18 cellular contexts compared by ENCODE assay signal in genomic region chrX:16125520-16126149, GRCh38. TPM values are rescaled to one million over a fixed set of nuclear protein-coding genes. Genes with fewer than 3 reads are reported as not detected.
DNase-seq lines count a peak whose midpoint lies in the region; ATAC-seq, FAIRE-seq and TF ChIP-seq lines count a peak whose summit lies in the region.
"Had no signal": no experiment of that assay in that cellular context is flagged by ENCODE, and none has a peak within 500 bp of the region (broad histone marks: within the 10 kb centered on the region; RNA-seq: fewer than 3 reads in every experiment).

No MANE protein-coding gene starts in this region.

- TF ChIP-seq CTCF in H1 (IDR thresholded peaks at IDR 0.05; ENCODE audit: control extremely low read depth in 1 of 3, insufficient read depth in 1 of 3, low read depth in 1 of 3, low read length in 3 of 3) = no peak
- no peak for TF ChIP-seq CTCF in pancreas (IDR thresholded peaks at IDR 0.05)
- no peak for TF ChIP-seq CTCF in foreskin keratinocyte (conservative IDR thresholded peaks at IDR 0.05)
- no peak for TF ChIP-seq CTCF in right atrium auricular region (IDR thresholded peaks at IDR 0.05)

- peak overlapping the region; percentile 88 for H4K5ac ChIP-seq in H1 (ENCODE audit: insufficient read length, low read depth, low read length)

- H3K9me3 ChIP-seq in H1 (ENCODE audit: insufficient read depth in 2 of 2, low read depth in 1 of 2, low read length in 1 of 2) = no peaks in the 10 kb centered on the region
- no peaks in the 10 kb centered on the region for H3K9me3 ChIP-seq in pancreas
- H3K9me3 ChIP-seq in right atrium auricular region = no peaks in the 10 kb centered on the region
- H3K9me3 ChIP-seq: spleen, thyroid gland had no signal

- no peak overlapping the region for H2BK15ac ChIP-seq in H1 (ENCODE audit: low read length)

- peak overlapping the region; percentile 4 for H2BK120ac ChIP-seq in H1 (replicated peaks; ENCODE audit: low read depth, low read length)

- peak overlapping the region; percentile 2 for H3K56ac ChIP-seq in H1 (replicated peaks; ENCODE audit: insufficient read length, low read depth, low read length)

- CTCF ChIA-PET in H1 (lab: Charles Lee; ENCODE audit: partially characterized antibody) = interaction anchor here (0.5 to 1.5 kb wide), 4 partner anchors 12 to 179 kb away, joined by 3 to 5 read pairs (median 4); no protein-coding TSS in a partner anchor

- H2AK5ac ChIP-seq in H1 (ENCODE audit: low read depth, low read length) = no peak overlapping the region

- H4K8ac ChIP-seq in H1 (ENCODE audit: extremely low read depth, insufficient read depth, low read length) = no peak overlapping the region

- H3K27me3 ChIP-seq in H1 (replicated peaks in 1 of 4; ENCODE audit: control insufficient read depth in 3 of 4, extremely low read depth in 1 of 4, insufficient read depth in 3 of 4, low read length in 3 of 4) (no peaks in the 10 kb centered on the region), pancreas (peaks cover 0 to 6% (median 0%) of the 10 kb centered on the region in 4 donors), foreskin keratinocyte (no peaks in the 10 kb centered on the region), right atrium auricular region (no peaks in the 10 kb centered on the region)
- H3K27me3 ChIP-seq: thyroid gland had no signal

- H3K27ac ChIP-seq in H1 (ENCODE audit: low read depth, low read length) (no peak overlapping the region), pancreas (peak overlapping the region; percentile 30 to 75 (median 53)), foreskin keratinocyte (no peak overlapping the region), right atrium auricular region (no peak overlapping the region)
- H3K27ac ChIP-seq: 22Rv1, dorsolateral prefrontal cortex, spleen, thyroid gland had no signal

- no peak for TF ChIP-seq RAD21 in H1 (IDR thresholded peaks at IDR 0.05 in 1 of 2, conservative IDR thresholded peaks at IDR 0.05 in 1 of 2; ENCODE audit: low read depth in 2 of 2, low read length in 2 of 2)

- H3K18ac ChIP-seq in H1 (ENCODE audit: extremely low read depth, low read length) = no peak overlapping the region; the same call in 1 of the 2 replicates

- H2BK20ac ChIP-seq in H1 (ENCODE audit: low read length) = no peak overlapping the region

- peak overlapping the region; percentile 37 to 99 (median 66) for H3K4me3 ChIP-seq in H1 (ENCODE audit: extremely low read depth in 1 of 4, insufficient read depth in 2 of 4, low read depth in 3 of 4, low read length in 4 of 4)
- peak overlapping the region in 3 of 4 donors; percentile 4 to 36 (median 26) for H3K4me3 ChIP-seq in pancreas
- no peak overlapping the region for H3K4me3 ChIP-seq in right atrium auricular region
- H3K4me3 ChIP-seq: dorsolateral prefrontal cortex, spleen, thyroid gland had no signal

- FAIRE-seq in H1 (lab: Jason Lieb, UNC) = peak; percentile 69
- no peak for FAIRE-seq in pancreas (lab: Jason Lieb, UNC)
- FAIRE-seq: frontal cortex had no signal

- no peak overlapping the region; the same call in 1 of the 2 replicates for H2BK5ac ChIP-seq in H1 (ENCODE audit: low read depth, low read length)

- no peaks in the 10 kb centered on the region for H4K20me1 ChIP-seq in H1 (replicated peaks in 1 of 2; ENCODE audit: control insufficient read depth in 1 of 2, insufficient read depth in 2 of 2, low read length in 2 of 2)

- DNase-seq in DMS 273 (lab: John Stamatoyannopoulos, UW; ENCODE audit: unreplicated experiment) (peak; percentile 35), DMS 273 treated with DMSO at 0.1 percent for 48 hours (lab: John Stamatoyannopoulos, UW) (no peak), NCI-H345 treated with DMSO at 0.1 percent for 48 hours (lab: John Stamatoyannopoulos, UW; ENCODE audit: unreplicated experiment) (peak; percentile 43), H1 (ENCODE audit: low read depth in 1 of 2, low spot score in 2 of 2) (no peak), pancreas (no peak), foreskin keratinocyte (no peak), right atrium auricular region (ENCODE audit: low spot score) (no peak)
- DNase-seq: activated CD4-positive, alpha-beta T cell treated with anti-CD3 and anti-CD28 coated beads for 48 hours; amygdala; dorsolateral prefrontal cortex; nephron progenitor cell; spleen; T-cell; thyroid gland had no signal

- intact Hi-C loops in pancreas (cut with DNase I) = no loop called here

- no peak for TF ChIP-seq POLR2A in H1 (IDR thresholded peaks at IDR 0.05; ENCODE audit: control extremely low read depth in 1 of 2, low read depth in 2 of 2, low read length in 2 of 2)

- WGBS in H1 (ENCODE audit: extremely low coverage in 1 of 2, insufficient coverage in 1 of 2, insufficient read length in 1 of 2, insufficient replicate concordance in 2 of 2, low coverage in 1 of 2, low lambda C conversion rate in 2 of 2, missing lambda C conversion rate in 1 of 2), 2 experiments = 29% methylated on average over 4 of the region's 5 CpGs; no CpG with 5 or more reads in 1 of the 2 experiments
- 18 to 22% methylated on average over 5 of the region's 5 CpGs for WGBS in pancreas, 2 donors

- H3K36me3 ChIP-seq in H1 (ENCODE audit: control insufficient read depth in 2 of 4, insufficient read depth in 4 of 4, low read length in 3 of 4) = peaks cover 0 to 46% (median 0%) of the 10 kb centered on the region in 4 experiments; a peak in 2 of 8 replicates
- no peaks in the 10 kb centered on the region for H3K36me3 ChIP-seq in pancreas
- H3K36me3 ChIP-seq in right atrium auricular region = no peaks in the 10 kb centered on the region
- H3K36me3 ChIP-seq: spleen, thyroid gland had no signal

- no peak overlapping the region for H3K23ac ChIP-seq in H1 (ENCODE audit: insufficient read length)

- peaks cover 0 to 6% (median under 1%) of the 10 kb centered on the region in 4 experiments; a peak in 4 of 7 replicates for H3K4me1 ChIP-seq in H1 (replicated peaks in 1 of 4; ENCODE audit: control insufficient read depth in 3 of 4, insufficient read depth in 4 of 4, low read length in 3 of 4)
- H3K4me1 ChIP-seq in pancreas = peaks cover 0 to 6% (median 5%) of the 10 kb centered on the region in 3 donors
- no peaks in the 10 kb centered on the region for H3K4me1 ChIP-seq in foreskin keratinocyte
- no peaks in the 10 kb centered on the region for H3K4me1 ChIP-seq in right atrium auricular region
- H3K4me1 ChIP-seq: spleen, thyroid gland had no signal

- peak overlapping the region in 3 of 4 experiments; percentile 47 to 83 (median 59); a peak in 5 of 7 replicates for H3K9ac ChIP-seq in H1 (replicated peaks in 1 of 4; ENCODE audit: extremely low read depth in 1 of 4, low read depth in 3 of 4, low read length in 3 of 4)

- POLR2A ChIA-PET in H1 (lab: Charles Lee; ENCODE audit: partially characterized antibody) = no interaction called here

- H2AFZ ChIP-seq in H1 (ENCODE audit: low read length) = no peak overlapping the region

- no peak overlapping the region for H4K91ac ChIP-seq in H1 (replicated peaks; ENCODE audit: insufficient read length, low read length)

- TF ChIP-seq EP300 in H1 (IDR thresholded peaks at IDR 0.05; ENCODE audit: borderline replicate concordance in 1 of 2, low read depth in 2 of 2, low read length in 2 of 2) = no peak

- peak; percentile 55 to 71 (median 62) for ATAC-seq in pancreas
- ATAC-seq in foreskin keratinocyte = no peak
- no peak for ATAC-seq in GM21717 (IDR thresholded peaks at IDR 0.05; ENCODE audit: unreplicated experiment)
- ATAC-seq: T-cell had no signal

- H3K79me1 ChIP-seq in H1 (ENCODE audit: low read depth, low read length) = no peaks in the 10 kb centered on the region

- H3K23me2 ChIP-seq in H1 (ENCODE audit: low read depth, low read length) = 0 out of 2 replicates have a peak, but pooled peaks cover 2% of the 10 kb centered on the region

- no peak overlapping the region for H2BK12ac ChIP-seq in H1 (ENCODE audit: low read depth, low read length)

- H3K14ac ChIP-seq in H1 (ENCODE audit: insufficient read length) = no peak overlapping the region

- H3K79me2 ChIP-seq in H1 (ENCODE audit: control insufficient read depth in 1 of 2, insufficient read depth in 2 of 2, low read length in 2 of 2) = peaks cover 41 to 72% of the 10 kb centered on the region in 2 experiments

- H3K4me2 ChIP-seq in H1 (ENCODE audit: insufficient read depth in 1 of 2, low read depth in 2 of 2, low read length in 2 of 2) = peak overlapping the region; percentile 57 to 98

- no peak overlapping the region for H3K4ac ChIP-seq in H1 (replicated peaks; ENCODE audit: insufficient read length, low read depth, low read length)

TF ChIP-seq in H1, 55 proteins besides CTCF, POLR2A, EP300 and RAD21 (continues in another document):
- TF ChIP-seq CHD1 (IDR thresholded peaks at IDR 0.05; ENCODE audit: low read depth, low read length) = no peak
- no peak for TF ChIP-seq JUND (IDR thresholded peaks at IDR 0.05; ENCODE audit: low read length)
- no peak for TF ChIP-seq POLR2AphosphoS5 (IDR thresholded peaks at IDR 0.05; ENCODE audit: low read depth, low read length)

RNA-seq across cellular contexts. Expression of gene GRPR, which starts 2.3 kb away (rescaled TPM):
- total RNA-seq in H1 (2021; fragmentation: NEBNext Ultra II Directional; extraction: Animal tissue kit (Norgen Biotek cat#: 25700)) = 18.5 and 18.6 TPM in 2 replicates
- polyA plus RNA-seq in H1 (2011; rRNA removed) (65.9 and 78.4 TPM in 2 replicates), pancreas (1 to 10 TPM; 1.4 to 2.9 TPM), foreskin keratinocyte (not detected in 2 replicates)
- polyA plus RNA-seq in H1 (2011; cell fraction: cytosol; rRNA removed) = 51.7 TPM
- polyA plus RNA-seq in H1 (2011; cell fraction: nucleus; rRNA removed) = 77.5 TPM
- 28.9 to 41.5 TPM (median 39.6 TPM) in 4 replicates for polyA plus RNA-seq in H1 (2012, experiment 1 of 2)
- polyA plus RNA-seq in H1 (2012, experiment 2 of 2) = 3.5 TPM
- polyA plus RNA-seq in H1 (2013, experiment 1 of 2) = 105 TPM
- polyA plus RNA-seq in H1 (2013, experiment 2 of 2) = 106 TPM
- 208 and 277 TPM in 2 replicates for polyA minus RNA-seq in H1 (2011; rRNA and poly(A)+ RNA removed)
- 59.8 TPM for polyA minus RNA-seq in H1 (2011; cell fraction: cytosol; rRNA and poly(A)+ RNA removed)
- 163 TPM for polyA minus RNA-seq in H1 (2011; cell fraction: nucleus; rRNA and poly(A)+ RNA removed)
- total RNA-seq in pancreas (10 to 100 TPM in 3 of 6 donors, 1 to 10 TPM in 3; 7.1 to 32.4 (median 9.3) TPM), foreskin keratinocyte (0.11 TPM in 1 of 2 replicates, not detected in the other), right atrium auricular region (under 1 TPM in 1 of 2 donors, not detected in 1; 0.37 TPM)
- total RNA-seq: MCF 10A had no signal

RNA-seq across cellular contexts. Expression of gene MAGEB17, which starts 41.6 kb away (rescaled TPM):
- total RNA-seq in H1 (2021; fragmentation: NEBNext Ultra II Directional; extraction: Animal tissue kit (Norgen Biotek cat#: 25700)) = 1.1 TPM in 1 of 2 replicates, not detected in the other
- polyA plus RNA-seq in H1 (2011; rRNA removed) (0.48 and 0.53 TPM in 2 replicates), pancreas (1 to 10 TPM in 1 of 2 donors, under 1 TPM in 1; 0.66 to 2.2 TPM), foreskin keratinocyte (not detected in 2 replicates)
- 0.89 TPM for polyA plus RNA-seq in H1 (2011; cell fraction: cytosol; rRNA removed)
- polyA plus RNA-seq in H1 (2011; cell fraction: nucleus; rRNA removed) = 2.1 TPM
- polyA plus RNA-seq in H1 (2012, experiment 1 of 2) = 0.94 to 1.8 TPM (median 1.3 TPM) in 4 replicates
- polyA plus RNA-seq in H1 (2012, experiment 2 of 2) = not detected
- polyA plus RNA-seq in H1 (2013, experiment 1 of 2) = 1.6 TPM
- polyA plus RNA-seq in H1 (2013, experiment 2 of 2) = 1.1 TPM
- polyA minus RNA-seq in H1 (2011; rRNA and poly(A)+ RNA removed) = 0.17 and 0.41 TPM in 2 replicates
- not detected for polyA minus RNA-seq in H1 (2011; cell fraction: cytosol; rRNA and poly(A)+ RNA removed)
- polyA minus RNA-seq in H1 (2011; cell fraction: nucleus; rRNA and poly(A)+ RNA removed) = 0.60 TPM
- total RNA-seq in pancreas (1 to 10 TPM in 1 of 6 donors, under 1 TPM in 5; 0.19 to 2.2 (median 0.53) TPM), foreskin keratinocyte (not detected in 2 replicates), right atrium auricular region (under 1 TPM in 1 of 2 donors, not detected in 1; 0.24 TPM)
- total RNA-seq: frontal cortex, MCF 10A, T-cell had no signal

Comparison
In these comparisons a context has a peak if more than half of its experiments do, and no peak if none do; other contexts are left out.
1. DNase-seq: peak in DMS 273 (single experiment) and NCI-H345 treated with DMSO at 0.1 percent for 48 hours (single experiment); none in DMS 273 treated with DMSO at 0.1 percent for 48 hours (single experiment), H1 (0 of 2), pancreas (0 of 6), foreskin keratinocyte (0 of 2) and right atrium auricular region (single experiment).
2. H3K27ac ChIP-seq: peak in pancreas (4 of 4); none in H1 (single experiment), foreskin keratinocyte (single experiment) and right atrium auricular region (0 of 2).
3. H3K4me3 ChIP-seq: peak in H1 (4 of 4) and pancreas (3 of 4); none in right atrium auricular region (0 of 2).
4. ATAC-seq: peak in pancreas (4 of 4); none in foreskin keratinocyte (single experiment) and GM21717 (single experiment).